Comparison of ENCODE assay signal across 2 cellular contexts in genomic region chr7:158867214-158867984, GRCh38.
TF ChIP-seq lines count a peak whose summit lies in the region.

No MANE protein-coding gene starts in this region.

TF ChIP-seq in HepG2, 621 proteins besides CTCF, POLR2A, EP300 and RAD21:
- TF ChIP-seq ZBTB33 (CRISPR knock-in tag; IDR thresholded peaks at IDR 0.05), result 0 out of 2 replicates have a peak, but pooled peaks have one; percentile 22
- no peak for TF ChIP-seq ZNF451 (CRISPR knock-in tag; IDR thresholded peaks at IDR 0.05)
TF ChIP-seq in HepG2: peak in this region for 1.

TF ChIP-seq in H1, 55 proteins besides CTCF, POLR2A, EP300 and RAD21:
- TF ChIP-seq SP4 (IDR thresholded peaks at IDR 0.05; ENCODE audit: low read length) (no peak), EZH2 (IDR thresholded peaks at IDR 0.05; ENCODE audit: low read depth, low read length, severe bottlenecking) (no peak), PHF8 (conservative IDR thresholded peaks at IDR 0.05; ENCODE audit: low read depth, low read length) (no peak), SIX5 (IDR thresholded peaks at IDR 0.05; ENCODE audit: low read depth, low read length) (no peak), ATF3 (IDR thresholded peaks at IDR 0.05; ENCODE audit: insufficient read depth, low read depth, low read length) (no peak), KDM4A (IDR thresholded peaks at IDR 0.05; ENCODE audit: low read depth, low read length, severe bottlenecking) (no peak), CBX5 (IDR thresholded peaks at IDR 0.05; ENCODE audit: low read depth, low read length) (no peak), TAF1 (IDR thresholded peaks at IDR 0.05; ENCODE audit: low read depth, low read length) (no peak)
